ENCODE assay signal across 8 cellular contexts in the genomic region with DNA sequence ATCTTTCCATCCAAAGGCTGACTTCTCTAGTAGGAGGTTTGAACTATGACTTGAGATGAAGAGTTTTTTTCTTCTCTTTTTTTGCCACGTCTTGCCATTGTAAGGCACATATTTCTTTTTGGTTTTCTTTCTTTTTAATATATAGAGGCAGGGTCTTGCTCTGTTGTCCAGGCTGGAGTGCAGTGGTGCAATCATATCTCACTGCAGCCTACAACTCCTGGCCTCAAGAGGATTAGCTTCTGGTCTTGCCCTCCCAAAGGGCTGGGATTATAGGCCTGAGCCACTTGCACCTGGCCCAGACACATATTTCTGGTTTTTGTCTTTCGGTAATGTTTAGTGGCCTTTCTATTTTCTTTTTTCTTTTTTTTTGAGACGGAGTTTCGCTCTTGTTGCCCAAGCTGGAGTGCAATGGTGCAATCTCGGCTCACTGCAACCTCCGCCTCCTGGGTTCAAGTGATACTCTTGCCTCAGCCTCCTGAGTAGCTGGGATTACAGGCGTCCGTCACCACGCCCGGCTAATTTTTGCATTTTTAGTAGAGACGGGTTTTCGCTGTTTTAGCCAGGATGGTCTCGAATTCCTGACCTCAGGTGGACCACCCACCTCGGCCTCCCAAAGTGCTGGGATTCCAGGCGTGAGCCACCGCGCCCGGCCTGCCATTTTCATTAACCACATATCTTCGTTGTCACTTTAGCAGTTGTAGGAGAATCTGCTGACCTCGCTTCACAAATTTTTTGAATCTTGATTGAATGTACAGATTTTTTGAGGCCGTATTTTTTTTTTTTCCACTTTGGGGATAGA. TPM values are rescaled to one million over a fixed set of nuclear protein-coding genes. Genes with fewer than 3 reads are reported as not detected.
DNase-seq lines count a peak whose midpoint lies in the region; ATAC-seq, FAIRE-seq and TF ChIP-seq lines count a peak whose summit lies in the region.
"Not testable (repeated sequence)": the region's sequence is repeated elsewhere in the genome, so short reads cannot be mapped to it uniquely, and the experiment has no call there.

No MANE protein-coding gene starts in this region.

- H3K79me1 ChIP-seq in mesendoderm (ENCODE audit: low read length) = not testable (repeated sequence)
- H3K79me1 ChIP-seq in trophoblast cell (ENCODE audit: low read length) = peaks cover 12% of the 10 kb centered on the region

- peaks cover 11% of the 10 kb centered on the region for H3K4me1 ChIP-seq in CD8-positive, alpha-beta T cell (ENCODE audit: insufficient read depth, low read length)
- H3K4me1 ChIP-seq in astrocyte (ENCODE audit: insufficient read depth, low read length) = peaks cover 12% of the 10 kb centered on the region
- H3K4me1 ChIP-seq in esophagus squamous epithelium = peaks cover 3 to 40% (median 6%) of the 10 kb centered on the region in 3 donors
- not testable (repeated sequence) for H3K4me1 ChIP-seq in mesendoderm (ENCODE audit: control insufficient read depth, low read depth, low read length); trophoblast cell (ENCODE audit: control insufficient read depth in 1 of 2, insufficient read depth in 2 of 2, low read length in 2 of 2)
- peaks cover 4 to 17% of the 10 kb centered on the region in 2 donors for H3K4me1 ChIP-seq in thoracic aorta (ENCODE audit: control insufficient read depth in 1 of 2, low read depth in 2 of 2)

- FAIRE-seq in astrocyte (lab: Jason Lieb, UNC) = not testable (repeated sequence)

- CTCF ChIA-PET in CD8-positive, alpha-beta T cell (lab: Charles Lee) = not testable (repeated sequence)
- CTCF ChIA-PET in activated CD4-positive, alpha-beta T cell treated with anti-CD3 and anti-CD28 coated beads for 36 hours (lab: Charles Lee) = interaction anchor here (0.8 to 1.0 kb wide), 2 partner anchors 10 to 11 kb away, joined by 4 read pairs; no protein-coding TSS in a partner anchor

- H3K4me1 Mint-ChIP-seq in CD8-positive, alpha-beta T cell (ENCODE audit: low read depth) = peaks cover 16% of the 10 kb centered on the region
- peaks cover 12% of the 10 kb centered on the region for H3K4me1 Mint-ChIP-seq in activated CD4-positive, alpha-beta T cell treated with anti-CD3 and anti-CD28 coated beads for 36 hours
- H3K4me1 Mint-ChIP-seq in astrocyte (ENCODE audit: low read depth, unreplicated experiment) = not testable (repeated sequence)

- not testable (repeated sequence) for H2BK15ac ChIP-seq in mesendoderm (replicated peaks; ENCODE audit: low read depth)

- peak overlapping the region; percentile 76 for H3K56ac ChIP-seq in mesendoderm (ENCODE audit: low read length)

- not testable (repeated sequence) for H3K27ac ChIP-seq in CD8-positive, alpha-beta T cell (ENCODE audit: low read depth, low read length)
- H3K27ac ChIP-seq in astrocyte (ENCODE audit: low read depth, low read length) (peak overlapping the region; percentile 91), esophagus squamous epithelium (peak overlapping the region; percentile 86 to 92 (median 88)), mesendoderm (ENCODE audit: low read depth, low read length) (peak overlapping the region; percentile 88), trophoblast cell (ENCODE audit: low read depth, low read length) (peak overlapping the region; percentile 94), thoracic aorta (peak overlapping the region; percentile 81 to 93)

- POLR2A ChIA-PET in CD8-positive, alpha-beta T cell (lab: Charles Lee) = not testable (repeated sequence)
- POLR2A ChIA-PET in activated CD4-positive, alpha-beta T cell treated with anti-CD3 and anti-CD28 coated beads for 36 hours (lab: Charles Lee) = interaction anchor here (0.6 kb wide), 1 partner anchor 333 kb away, joined by 4 read pairs; no protein-coding TSS in a partner anchor

- peak overlapping the region; percentile 73 for H2BK12ac ChIP-seq in trophoblast cell (ENCODE audit: low read length)

- H3K79me2 ChIP-seq in astrocyte (ENCODE audit: insufficient read depth, low read length); mesendoderm (ENCODE audit: control insufficient read depth, insufficient read depth, low read length); trophoblast cell (ENCODE audit: control insufficient read depth, insufficient read depth, low read length, poor library complexity): not testable (repeated sequence)

- H3K14ac ChIP-seq in trophoblast cell (ENCODE audit: low read length) = not testable (repeated sequence)

- not testable (repeated sequence) for TF ChIP-seq CTCF in CD8-positive, alpha-beta T cell (IDR thresholded peaks at IDR 0.05); astrocyte (IDR thresholded peaks at IDR 0.05; ENCODE audit: insufficient read depth, low read depth, low read length); esophagus squamous epithelium (IDR thresholded peaks at IDR 0.05); thoracic aorta (IDR thresholded peaks at IDR 0.05)

- H3K23ac ChIP-seq in mesendoderm (ENCODE audit: low read length); trophoblast cell (ENCODE audit: low read length): not testable (repeated sequence)

- intact Hi-C loops in CD8-positive, alpha-beta T cell (cut with DNase I, micrococcal nuclease); esophagus squamous epithelium (cut with DNase I): not testable (repeated sequence)
- intact Hi-C loops in activated CD4-positive, alpha-beta T cell treated with anti-CD3 and anti-CD28 coated beads for 36 hours (cut with DNase I, micrococcal nuclease) = loop anchor here (2.0 kb wide), 2 partner anchors 37 to 109 kb away; partner anchors contain the start of gene USP5 (in 1 of the 2)

- not testable (repeated sequence) for H3K27ac Mint-ChIP-seq in CD8-positive, alpha-beta T cell
- peak overlapping the region; percentile 94 for H3K27ac Mint-ChIP-seq in activated CD4-positive, alpha-beta T cell treated with anti-CD3 and anti-CD28 coated beads for 36 hours
- peak overlapping the region; percentile 97 for H3K27ac Mint-ChIP-seq in astrocyte (ENCODE audit: unreplicated experiment)

- not testable (repeated sequence) for H3K36me3 Mint-ChIP-seq in CD8-positive, alpha-beta T cell; activated CD4-positive, alpha-beta T cell treated with anti-CD3 and anti-CD28 coated beads for 36 hours (ENCODE audit: low read depth); astrocyte (ENCODE audit: low read depth, unreplicated experiment)

- H3K4me2 ChIP-seq in astrocyte (ENCODE audit: low read length) = peak overlapping the region; percentile 85
- not testable (repeated sequence) for H3K4me2 ChIP-seq in mesendoderm (ENCODE audit: low read length); trophoblast cell (ENCODE audit: low read length)

- not testable (repeated sequence) for H2AFZ ChIP-seq in astrocyte (ENCODE audit: low read depth, low read length); trophoblast cell (ENCODE audit: insufficient read depth, low read length, poor library complexity)

- 85 to 92% methylated on average over 20 to 21 of the region's 21 CpGs for WGBS in esophagus squamous epithelium, 2 donors
- WGBS in mesendoderm (ENCODE audit: extremely low coverage, insufficient coverage, low lambda C conversion rate) = no CpG with 5 or more reads among the region's 21 CpGs
- WGBS in trophoblast cell (ENCODE audit: extremely low coverage, insufficient coverage, insufficient read length) = no CpG with 5 or more reads among the region's 21 CpGs

- H4K91ac ChIP-seq in trophoblast cell (ENCODE audit: low read depth, low read length) = peak overlapping the region; percentile 57

- TF ChIP-seq POLR2A in esophagus squamous epithelium (IDR thresholded peaks at IDR 0.05) = not testable (repeated sequence)

- H3K4me3 Mint-ChIP-seq in CD8-positive, alpha-beta T cell = peak overlapping the region; percentile 80
- H3K4me3 Mint-ChIP-seq in activated CD4-positive, alpha-beta T cell treated with anti-CD3 and anti-CD28 coated beads for 36 hours = peak overlapping the region; percentile 87
- H3K4me3 Mint-ChIP-seq in astrocyte (ENCODE audit: unreplicated experiment) = peak overlapping the region; percentile 72

- not testable (repeated sequence) for DNase-seq in CD8-positive, alpha-beta T cell; activated CD4-positive, alpha-beta T cell treated with anti-CD3 and anti-CD28 coated beads for 36 hours; astrocyte (ENCODE audit: low read depth); esophagus squamous epithelium (lab: John Stamatoyannopoulos, UW); mesendoderm; thoracic aorta (ENCODE audit: low spot score)
- DNase-seq in MV-4-11 (lab: John Stamatoyannopoulos, UW) (peak; percentile 26), trophoblast cell (peak in 1 of 2 donors; percentile 10)

- H3K4ac ChIP-seq in mesendoderm (ENCODE audit: low read depth, low read length) = peak overlapping the region; percentile 85
- H3K4ac ChIP-seq in trophoblast cell (ENCODE audit: low read depth, low read length) = not testable (repeated sequence)

- not testable (repeated sequence) for H4K12ac ChIP-seq in trophoblast cell (ENCODE audit: low read depth, low read length)

- ATAC-seq in CD8-positive, alpha-beta T cell; activated CD4-positive, alpha-beta T cell treated with anti-CD3 and anti-CD28 coated beads for 36 hours; thoracic aorta (ENCODE audit: insufficient number of reproducible peaks, low FRiP score, low read depth): not testable (repeated sequence)

- not testable (repeated sequence) for H3K9me3 Mint-ChIP-seq in CD8-positive, alpha-beta T cell; activated CD4-positive, alpha-beta T cell treated with anti-CD3 and anti-CD28 coated beads for 36 hours (ENCODE audit: low read depth); astrocyte (ENCODE audit: unreplicated experiment)

- peak overlapping the region; percentile 75 for H3K9ac ChIP-seq in astrocyte (ENCODE audit: low read length)
- H3K9ac ChIP-seq in mesendoderm (ENCODE audit: low read length) = peak overlapping the region; percentile 36
- H3K9ac ChIP-seq in trophoblast cell (ENCODE audit: low read length) = not testable (repeated sequence)

- not testable (repeated sequence) for H3K9me3 ChIP-seq in CD8-positive, alpha-beta T cell (ENCODE audit: low read length); astrocyte (ENCODE audit: insufficient read depth, low read depth, low read length); esophagus squamous epithelium; trophoblast cell (ENCODE audit: insufficient read depth, low read depth, low read length); thoracic aorta

- peak overlapping the region; percentile 95 for H4K8ac ChIP-seq in mesendoderm (ENCODE audit: low read depth, low read length)
- not testable (repeated sequence) for H4K8ac ChIP-seq in trophoblast cell (ENCODE audit: low read depth, low read length)

- not testable (repeated sequence) for H3K27me3 ChIP-seq in CD8-positive, alpha-beta T cell (ENCODE audit: insufficient read depth, low read length); astrocyte (ENCODE audit: insufficient read depth, low read length); esophagus squamous epithelium; mesendoderm (ENCODE audit: insufficient read depth, low read length, poor library complexity); trophoblast cell (ENCODE audit: insufficient read depth, low read length); thoracic aorta (replicated peaks; ENCODE audit: insufficient read depth)

- H3K4me3 ChIP-seq in CD8-positive, alpha-beta T cell (ENCODE audit: low read depth, low read length); astrocyte (ENCODE audit: insufficient read depth, low read depth, low read length); esophagus squamous epithelium; mesendoderm (ENCODE audit: low read length); trophoblast cell (ENCODE audit: low read depth, low read length); thoracic aorta: not testable (repeated sequence)

- H2AK5ac ChIP-seq in mesendoderm (ENCODE audit: low read length) = peak overlapping the region; percentile 68
- H2AK5ac ChIP-seq in trophoblast cell (ENCODE audit: low read length) = not testable (repeated sequence)

- not testable (repeated sequence) for H4K20me1 ChIP-seq in astrocyte (ENCODE audit: insufficient read depth, low read length)

- H3K27me3 Mint-ChIP-seq in CD8-positive, alpha-beta T cell (ENCODE audit: low read depth); activated CD4-positive, alpha-beta T cell treated with anti-CD3 and anti-CD28 coated beads for 36 hours; astrocyte (ENCODE audit: low read depth, unreplicated experiment): not testable (repeated sequence)

- H3K36me3 ChIP-seq in CD8-positive, alpha-beta T cell (ENCODE audit: insufficient read depth, low read length); astrocyte (ENCODE audit: insufficient read depth, low read length); esophagus squamous epithelium; mesendoderm (ENCODE audit: control insufficient read depth, insufficient read depth, low read length); trophoblast cell (ENCODE audit: control insufficient read depth in 1 of 2, insufficient read depth in 2 of 2, low read length in 2 of 2); thoracic aorta: not testable (repeated sequence)

- H3K18ac ChIP-seq in mesendoderm (ENCODE audit: low read length) = peak overlapping the region; percentile 98
- H3K18ac ChIP-seq in trophoblast cell (ENCODE audit: low read length) = not testable (repeated sequence)

- peak overlapping the region; percentile 96 for H2BK120ac ChIP-seq in mesendoderm (ENCODE audit: low read depth, low read length)
- H2BK120ac ChIP-seq in trophoblast cell (ENCODE audit: insufficient read depth, low read length, poor library complexity) = not testable (repeated sequence)

- H4K5ac ChIP-seq in mesendoderm (ENCODE audit: low read length) = peak overlapping the region; percentile 59

- H2BK5ac ChIP-seq in mesendoderm (ENCODE audit: low read length) = peak overlapping the region; percentile 26
- not testable (repeated sequence) for H2BK5ac ChIP-seq in trophoblast cell (ENCODE audit: low read depth, low read length, poor library complexity)

RNA-seq across cellular contexts. Expression of gene LRRC23, which starts 14.6 kb away (rescaled TPM):
- total RNA-seq in CD8-positive, alpha-beta T cell = 1 to 10 TPM; 6.5 to 7.2 TPM
- 1 to 10 TPM; 6.4 to 7.0 TPM for total RNA-seq in activated CD4-positive, alpha-beta T cell treated with anti-CD3 and anti-CD28 coated beads for 36 hours
- total RNA-seq in astrocyte (5.0 and 5.2 TPM in 2 replicates), esophagus squamous epithelium (1 to 10 TPM; 2.3 to 5.9 (median 4.8) TPM), thoracic aorta (1 to 10 TPM; 8.5 TPM)
- polyA plus RNA-seq in mesendoderm (2013, experiment 1 of 2) = 1.2 TPM
- 1.3 TPM for polyA plus RNA-seq in mesendoderm (2013, experiment 2 of 2)
- polyA plus RNA-seq in trophoblast cell (2013) = 5.8 and 6.0 TPM in 2 replicates

RNA-seq across cellular contexts. Expression of gene SPSB2, which starts 16.9 kb away (rescaled TPM):
- total RNA-seq in CD8-positive, alpha-beta T cell = 1 to 10 TPM; 2.6 to 3.0 TPM
- 1 to 10 TPM; 1.7 to 2.2 TPM for total RNA-seq in activated CD4-positive, alpha-beta T cell treated with anti-CD3 and anti-CD28 coated beads for 36 hours
- total RNA-seq in astrocyte = 4.9 and 6.2 TPM in 2 replicates
- 10 to 100 TPM in 1 of 4 donors, 1 to 10 TPM in 3; 4.3 to 15.8 (median 7.9) TPM for total RNA-seq in esophagus squamous epithelium
- 6.0 TPM for polyA plus RNA-seq in mesendoderm (2013, experiment 1 of 2)
- 5.3 TPM for polyA plus RNA-seq in mesendoderm (2013, experiment 2 of 2)
- 4.1 TPM in 2 replicates for polyA plus RNA-seq in trophoblast cell (2013)
- total RNA-seq in thoracic aorta = 10 to 100 TPM in 1 of 2 donors, 1 to 10 TPM in 1; 9.2 to 19.1 TPM

RNA-seq across cellular contexts. Expression of gene TPI1, which starts 22.6 kb away (rescaled TPM):
- 10 to 100 TPM; 59.6 to 64.0 TPM for total RNA-seq in CD8-positive, alpha-beta T cell
- 1,000 to 10,000 TPM; 1,824 to 2,753 TPM for total RNA-seq in activated CD4-positive, alpha-beta T cell treated with anti-CD3 and anti-CD28 coated beads for 36 hours
- total RNA-seq in astrocyte = 722 and 791 TPM in 2 replicates
- 100 to 1,000 TPM; 547 to 938 (median 723) TPM for total RNA-seq in esophagus squamous epithelium
- 727 TPM for polyA plus RNA-seq in mesendoderm (2013, experiment 1 of 2)
- polyA plus RNA-seq in mesendoderm (2013, experiment 2 of 2) = 759 TPM
- 787 and 806 TPM in 2 replicates for polyA plus RNA-seq in trophoblast cell (2013)
- 100 to 1,000 TPM; 287 to 322 TPM for total RNA-seq in thoracic aorta

RNA-seq across cellular contexts. Expression of gene ENO2, which starts 24.4 kb away (rescaled TPM):
- total RNA-seq in CD8-positive, alpha-beta T cell = 10 to 100 TPM; 95.5 to 99.6 TPM
- total RNA-seq in activated CD4-positive, alpha-beta T cell treated with anti-CD3 and anti-CD28 coated beads for 36 hours = 100 to 1,000 TPM; 301 to 317 TPM
- 46.4 and 47.7 TPM in 2 replicates for total RNA-seq in astrocyte
- 1 to 10 TPM; 5.0 to 8.0 (median 5.5) TPM for total RNA-seq in esophagus squamous epithelium
- 12.1 TPM for polyA plus RNA-seq in mesendoderm (2013, experiment 1 of 2)
- polyA plus RNA-seq in mesendoderm (2013, experiment 2 of 2) = 12.4 TPM
- polyA plus RNA-seq in trophoblast cell (2013) = 3.6 and 3.8 TPM in 2 replicates
- total RNA-seq in thoracic aorta = 10 to 100 TPM; 53.6 to 57.9 TPM

RNA-seq across cellular contexts. Expression of gene ATN1, which starts 37.8 kb away (rescaled TPM):
- 10 to 100 TPM; 26.5 to 33.4 TPM for total RNA-seq in CD8-positive, alpha-beta T cell
- 10 to 100 TPM; 32.2 to 32.4 TPM for total RNA-seq in activated CD4-positive, alpha-beta T cell treated with anti-CD3 and anti-CD28 coated beads for 36 hours
- total RNA-seq in astrocyte (94.9 and 97.8 TPM in 2 replicates), esophagus squamous epithelium (10 to 100 TPM; 12.2 to 28.8 (median 22.2) TPM), thoracic aorta (100 to 1,000 TPM; 109 to 163 TPM)
- 69.5 TPM for polyA plus RNA-seq in mesendoderm (2013, experiment 1 of 2)
- polyA plus RNA-seq in mesendoderm (2013, experiment 2 of 2) = 69.1 TPM
- polyA plus RNA-seq in trophoblast cell (2013) = 123 TPM in 2 replicates

Comparison
In these comparisons a context has a peak if more than half of its experiments do, and no peak if none do; other contexts are left out.
1. RNA of gene TPI1, which starts 22.6 kb away (total RNA-seq): 1,824 to 2,753 TPM in activated CD4-positive, alpha-beta T cell treated with anti-CD3 and anti-CD28 coated beads for 36 hours, 547 to 938 TPM in esophagus squamous epithelium, 722 to 791 TPM in astrocyte and 287 to 322 TPM in thoracic aorta; 59.6 to 64.0 TPM in CD8-positive, alpha-beta T cell; every median in the first group is over 4 times any median in the second.
2. Peak in every context shown above with its lines, with median percentiles within 50 percentile points of each other: H3K4me3 Mint-ChIP-seq.